ENCODE assay signal across 1 cellular context in genomic region chr12:46430340-46430948, GRCh38.
TF ChIP-seq lines count a peak whose summit lies in the region.

No MANE protein-coding gene starts in this region.

TF ChIP-seq in GM23338, 12 proteins besides CTCF, POLR2A, EP300 and RAD21:
- TF ChIP-seq ZNF462 (CRISPR knock-in tag; IDR thresholded peaks at IDR 0.05) (no peak), ETS1 (IDR thresholded peaks at IDR 0.05) (no peak), CREB1 (CRISPR knock-in tag; IDR thresholded peaks at IDR 0.05; ENCODE audit: low read depth) (no peak), ZNF114 (CRISPR knock-in tag; IDR thresholded peaks at IDR 0.05) (no peak), REST (IDR thresholded peaks at IDR 0.05; ENCODE audit: unreplicated experiment) (no peak), JUNB (IDR thresholded peaks at IDR 0.05; ENCODE audit: unreplicated experiment) (no peak), POLR2AphosphoS5 (IDR thresholded peaks at IDR 0.05; ENCODE audit: low read depth) (no peak), EZH2phosphoT487 (IDR thresholded peaks at IDR 0.05; ENCODE audit: unreplicated experiment) (no peak), EZH2 (IDR thresholded peaks at IDR 0.05; ENCODE audit: low read depth, unreplicated experiment) (no peak)
